22 cellular contexts compared by ENCODE assay signal in genomic region chr12:125689576-125690410, GRCh38.
A peak's percentile ranks its signal among the peaks of the same experiment; 100 is the strongest.
DNase-seq lines count a peak whose midpoint lies in the region; ATAC-seq and TF ChIP-seq lines count a peak whose summit lies in the region.
"Had no signal": no experiment of that assay in that cellular context is flagged by ENCODE, and none has a peak within 500 bp of the region (broad histone marks: within the 10 kb centered on the region; RNA-seq: fewer than 3 reads in every experiment).

No MANE protein-coding gene starts in this region.

- TF ChIP-seq CTCF in osteocyte (IDR thresholded peaks at IDR 0.05): no peak

- H3K4me3 Mint-ChIP-seq in osteocyte (ENCODE audit: unreplicated experiment): no peak overlapping the region
- H3K4me3 Mint-ChIP-seq in stimulated activated naive B cell treated with anti-CD40 and anti-IgM and Interleukin-4, amounts not matched to agents 10 μg/mL and 1 μg/mL and 100 μg/mL, for 72 hours: no peak overlapping the region
- H3K4me3 Mint-ChIP-seq: B cell; CD4-positive, alpha-beta T cell; CD8-positive, alpha-beta T cell had no signal

- no peak overlapping the region for H3K27ac Mint-ChIP-seq in osteocyte (ENCODE audit: unreplicated experiment)
- H3K27ac Mint-ChIP-seq in stimulated activated naive B cell treated with anti-CD40 and anti-IgM and Interleukin-4, amounts not matched to agents 10 μg/mL and 1 μg/mL and 100 μg/mL, for 72 hours: no peak overlapping the region
- H3K27ac Mint-ChIP-seq: B cell; CD4-positive, alpha-beta T cell; CD8-positive, alpha-beta T cell had no signal

- H3K36me3 Mint-ChIP-seq in osteocyte (ENCODE audit: unreplicated experiment): no peaks in the 10 kb centered on the region
- H3K36me3 Mint-ChIP-seq in stimulated activated naive B cell treated with anti-CD40 and anti-IgM and Interleukin-4, amounts not matched to agents 10 μg/mL and 1 μg/mL and 100 μg/mL, for 72 hours: no peaks in the 10 kb centered on the region
- H3K36me3 Mint-ChIP-seq: CD8-positive, alpha-beta T cell had no signal

- H3K4me3 ChIP-seq in H7 (ENCODE audit: insufficient read depth, low read depth, low read length): no peak overlapping the region
- H3K4me3 ChIP-seq: A549; BLaER1 treated with 17β-estradiol and CSF1 and Interleukin-3, amounts not matched to agents 10 nM and 100 nM; GM12878 had no signal

- H3K36me3 ChIP-seq in H7 (replicated peaks; ENCODE audit: control insufficient read depth, insufficient read depth, low read length): no peaks in the 10 kb centered on the region
- H3K36me3 ChIP-seq: BLaER1 treated with 17β-estradiol and CSF1 and Interleukin-3, amounts not matched to agents 10 nM and 100 nM had no signal

- no peaks in the 10 kb centered on the region for H3K4me1 Mint-ChIP-seq in osteocyte (ENCODE audit: unreplicated experiment)
- H3K4me1 Mint-ChIP-seq in stimulated activated naive B cell treated with anti-CD40 and anti-IgM and Interleukin-4, amounts not matched to agents 10 μg/mL and 1 μg/mL and 100 μg/mL, for 72 hours: no peaks in the 10 kb centered on the region
- H3K4me1 Mint-ChIP-seq: B cell had no signal

- H3K27me3 Mint-ChIP-seq in osteocyte (ENCODE audit: unreplicated experiment): no peaks in the 10 kb centered on the region
- peaks cover under 1 to 6% of the 10 kb centered on the region in 2 donors for H3K27me3 Mint-ChIP-seq in stimulated activated naive B cell treated with anti-CD40 and anti-IgM and Interleukin-4, amounts not matched to agents 10 μg/mL and 1 μg/mL and 100 μg/mL, for 72 hours

- peaks cover 12% of the 10 kb centered on the region for H3K9me3 Mint-ChIP-seq in osteocyte (ENCODE audit: unreplicated experiment)
- no peaks in the 10 kb centered on the region for H3K9me3 Mint-ChIP-seq in stimulated activated naive B cell treated with anti-CD40 and anti-IgM and Interleukin-4, amounts not matched to agents 10 μg/mL and 1 μg/mL and 100 μg/mL, for 72 hours
- H3K9me3 Mint-ChIP-seq: CD4-positive, alpha-beta T cell; CD8-positive, alpha-beta T cell had no signal

- no peaks in the 10 kb centered on the region; the same call in 1 of the 2 replicates for H3K27me3 ChIP-seq in H7 (ENCODE audit: control insufficient read depth, insufficient read depth, low read length)
- H3K27me3 ChIP-seq: BLaER1 treated with 17β-estradiol and CSF1 and Interleukin-3, amounts not matched to agents 10 nM and 100 nM had no signal

- ATAC-seq in stimulated activated naive B cell treated with anti-CD40 and anti-IgM and Interleukin-4, amounts not matched to agents 10 μg/mL and 1 μg/mL and 100 μg/mL, for 72 hours (replicated peaks): no peak
- no peak for ATAC-seq in HG02759 (IDR thresholded peaks at IDR 0.05; ENCODE audit: unreplicated experiment)
- ATAC-seq: A549; CD8-positive, alpha-beta T cell; GM12878 had no signal

- peak; percentile 11 for DNase-seq in H7
- DNase-seq in ecto neural progenitor cell (ENCODE audit: low spot score): peak; percentile 37
- DNase-seq in islet precursor cell: peak; percentile 55
- DNase-seq in osteocyte (ENCODE audit: extremely low spot score, unreplicated experiment): peak; percentile 68
- DNase-seq in stimulated activated naive B cell treated with anti-CD40 and anti-IgM and Interleukin-4, amounts not matched to agents 10 μg/mL and 1 μg/mL and 100 μg/mL, for 72 hours: no peak
- no peak for DNase-seq in NCI-H2029 treated with DMSO at 0.1 percent for 48 hours (lab: John Stamatoyannopoulos, UW)
- DNase-seq: AML-193; CD4-positive, alpha-beta T cell; CD8-positive, alpha-beta T cell; COR-L47; DMS 273 treated with DMSO at 0.1 percent for 48 hours; DMS153; DMS53; DMS79; DND-41; EL; GDM1 had no signal

Comparison
In these comparisons a context has a peak if more than half of its experiments do, and no peak if none do; other contexts are left out.
1. DNase-seq: peak in H7 (single experiment), ecto neural progenitor cell (single experiment), islet precursor cell (single experiment) and osteocyte (single experiment); none in stimulated activated naive B cell treated with anti-CD40 and anti-IgM and Interleukin-4, amounts not matched to agents 10 μg/mL and 1 μg/mL and 100 μg/mL, for 72 hours (single experiment) and NCI-H2029 treated with DMSO at 0.1 percent for 48 hours (single experiment).